In genomic region chr7:127953966-127954365, GRCh38 we compare ENCODE assay signal across 17 cellular contexts.
DNase-seq lines count a peak whose midpoint lies in the region; ATAC-seq, FAIRE-seq and TF ChIP-seq lines count a peak whose summit lies in the region.
"Had no signal": no experiment of that assay in that cellular context is flagged by ENCODE, and none has a peak within 500 bp of the region (broad histone marks: within the 10 kb centered on the region; RNA-seq: fewer than 3 reads in every experiment).

No MANE protein-coding gene starts in this region.

- no peak overlapping the region for H3K4me3 ChIP-seq in BLaER1 treated with 17β-estradiol and CSF1 and Interleukin-3, amounts not matched to agents 10 nM and 100 nM
- H3K4me3 ChIP-seq in neural progenitor cell (no peak overlapping the region), pancreas (no peak overlapping the region)

- H3K4me3 Mint-ChIP-seq in neural progenitor cell = no peak overlapping the region
- H3K4me3 Mint-ChIP-seq: CD4-positive, CD25-positive, alpha-beta regulatory T cell had no signal

- no peak overlapping the region for H2AFZ ChIP-seq in neural progenitor cell (replicated peaks)

- DNase-seq in islet precursor cell (peak; percentile 83), neural progenitor cell (ENCODE audit: low spot score) (peak; percentile 28), pancreas (no peak), NCI-H82 (lab: John Stamatoyannopoulos, UW) (no peak)
- DNase-seq: CD4-positive, CD25-positive, alpha-beta regulatory T cell; DMS53; KBM-7; NCI-H1436 treated with DMSO at 0.1 percent for 48 hours; NCI-H2081; NCI-H510A; NCI-H774 had no signal

- ATAC-seq in pancreas (no peak), GM19455 (IDR thresholded peaks at IDR 0.05; ENCODE audit: unreplicated experiment) (no peak)
- ATAC-seq: HCT116, Panc1, Right ventricle myocardium inferior had no signal

- TF ChIP-seq CTCF in VCaP (conservative IDR thresholded peaks at IDR 0.05) (no peak), neural progenitor cell (IDR thresholded peaks at IDR 0.05) (no peak), pancreas (IDR thresholded peaks at IDR 0.05) (no peak)

- H3K79me2 ChIP-seq in neural progenitor cell (ENCODE audit: low read depth) = no peaks in the 10 kb centered on the region

- H3K9me3 ChIP-seq in BLaER1 treated with 17β-estradiol and CSF1 and Interleukin-3, amounts not matched to agents 10 nM and 100 nM (replicated peaks in 1 of 11) = no peaks in the 10 kb centered on the region
- H3K9me3 ChIP-seq in neural progenitor cell (ENCODE audit: low read depth) (no peaks in the 10 kb centered on the region), pancreas (no peaks in the 10 kb centered on the region)

- FAIRE-seq in pancreas (lab: Jason Lieb, UNC) = no peak

- peaks cover 13% of the 10 kb centered on the region for H3F3A ChIP-seq in neural progenitor cell (ENCODE audit: low read depth)

- intact Hi-C loops in pancreas (cut with DNase I) = no loop called here

- peak overlapping the region; percentile 46 to 89 (median 63) for H3K4me2 ChIP-seq in BLaER1 treated with 17β-estradiol and CSF1 and Interleukin-3, amounts not matched to agents 10 nM and 100 nM
- H3K4me2 ChIP-seq in neural progenitor cell = peak overlapping the region; percentile 56

- H3K9ac ChIP-seq in BLaER1 treated with 17β-estradiol and CSF1 and Interleukin-3, amounts not matched to agents 10 nM and 100 nM = no peak overlapping the region
- no peak overlapping the region for H3K9ac ChIP-seq in neural progenitor cell

- peaks cover 15% of the 10 kb centered on the region for H3K4me1 Mint-ChIP-seq in neural progenitor cell

- H3K4me1 ChIP-seq in BLaER1 treated with 17β-estradiol and CSF1 and Interleukin-3, amounts not matched to agents 10 nM and 100 nM = peaks cover 57 to 69% (median 64%) of the 10 kb centered on the region in 10 experiments
- H3K4me1 ChIP-seq in neural progenitor cell (peaks cover 37% of the 10 kb centered on the region), pancreas (no peaks in the 10 kb centered on the region)

- no peak overlapping the region for H3K27ac Mint-ChIP-seq in neural progenitor cell

- H3K27me3 Mint-ChIP-seq in neural progenitor cell (ENCODE audit: insufficient read depth, low read depth) = no peaks in the 10 kb centered on the region
- H3K27me3 Mint-ChIP-seq: CD4-positive, CD25-positive, alpha-beta regulatory T cell had no signal

- H4K20me1 ChIP-seq in BLaER1 treated with 17β-estradiol and CSF1 and Interleukin-3, amounts not matched to agents 10 nM and 100 nM = peaks cover 0 to 51% (median 5%) of the 10 kb centered on the region in 11 experiments; a peak in 8 of 22 replicates
- peaks cover 11% of the 10 kb centered on the region for H4K20me1 ChIP-seq in neural progenitor cell (ENCODE audit: low read depth)

- no peaks in the 10 kb centered on the region for H3K9me3 Mint-ChIP-seq in neural progenitor cell
- H3K9me3 Mint-ChIP-seq: CD4-positive, CD25-positive, alpha-beta regulatory T cell had no signal

- H3K36me3 ChIP-seq in BLaER1 treated with 17β-estradiol and CSF1 and Interleukin-3, amounts not matched to agents 10 nM and 100 nM = peaks cover 33 to 72% (median 60%) of the 10 kb centered on the region in 11 experiments
- H3K36me3 ChIP-seq in neural progenitor cell = no peaks in the 10 kb centered on the region
- no peaks in the 10 kb centered on the region for H3K36me3 ChIP-seq in pancreas

- H3K27me3 ChIP-seq in BLaER1 treated with 17β-estradiol and CSF1 and Interleukin-3, amounts not matched to agents 10 nM and 100 nM = no peaks in the 10 kb centered on the region
- no peaks in the 10 kb centered on the region for H3K27me3 ChIP-seq in neural progenitor cell
- no peaks in the 10 kb centered on the region for H3K27me3 ChIP-seq in pancreas

- 76 to 87% methylated on average over 2 of the region's 2 CpGs for WGBS in pancreas, 2 donors

- H3K27ac ChIP-seq in BLaER1 treated with 17β-estradiol and CSF1 and Interleukin-3, amounts not matched to agents 10 nM and 100 nM = peak overlapping the region in 1 of 11 experiments; percentile 0; a peak in 1 of 22 replicates
- H3K27ac ChIP-seq in VCaP (peak overlapping the region; percentile 59), neural progenitor cell (no peak overlapping the region), pancreas (no peak overlapping the region)

- no peaks in the 10 kb centered on the region for H3K36me3 Mint-ChIP-seq in neural progenitor cell

Comparison
In these comparisons a context has a peak if more than half of its experiments do, and no peak if none do; other contexts are left out.
1. DNase-seq: peak in islet precursor cell (single experiment) and neural progenitor cell (single experiment); none in pancreas (0 of 6) and NCI-H82 (single experiment).